9 cellular contexts compared by ENCODE assay signal in genomic region chr9:35618854-35619799, GRCh38. TPM values are rescaled to one million over a fixed set of nuclear protein-coding genes. Genes with fewer than 3 reads are reported as not detected.
DNase-seq lines count a peak whose midpoint lies in the region; ATAC-seq and TF ChIP-seq lines count a peak whose summit lies in the region.
"Had no signal": no experiment of that assay in that cellular context is flagged by ENCODE, and none has a peak within 500 bp of the region (broad histone marks: within the 10 kb centered on the region; RNA-seq: fewer than 3 reads in every experiment).

No MANE protein-coding gene starts in this region.

- H3K27ac ChIP-seq in esophagus muscularis mucosa (replicated peaks in 1 of 4): no peak overlapping the region
- H3K27ac ChIP-seq: cardiac muscle cell had no signal

- DNase-seq in GM13976 (ENCODE audit: low spot score) (peak; percentile 64), MV-4-11 (lab: John Stamatoyannopoulos, UW) (peak; percentile 99), anterior cingulate cortex (lab: John Stamatoyannopoulos, UW) (no peak), esophagus muscularis mucosa (ENCODE audit: extremely low spot score) (no peak), T-helper 9 cell (no peak)

- no peak for TF ChIP-seq CTCF in GM13976 (IDR thresholded peaks at IDR 0.05; ENCODE audit: borderline replicate concordance, control extremely low read depth, extremely low read depth, insufficient read depth, missing control alignments)
- no peak for TF ChIP-seq CTCF in esophagus muscularis mucosa (IDR thresholded peaks at IDR 0.05)

- intact Hi-C loops in esophagus muscularis mucosa (cut with DNase I): no loop called here

- in situ Hi-C loops in GM13976 (cut with MboI; ENCODE audit: low sequenced_read_pairs, unreplicated experiment): no loop called here

- no peaks in the 10 kb centered on the region for H3K36me3 ChIP-seq in esophagus muscularis mucosa
- H3K36me3 ChIP-seq: cardiac muscle cell had no signal

- WGBS in esophagus muscularis mucosa: 82% methylated on average over 17 of the region's 17 CpGs

- peak; percentile 48 for ATAC-seq in GM21723 (IDR thresholded peaks at IDR 0.05; ENCODE audit: unreplicated experiment)
- ATAC-seq in esophagus mucosa: peak; percentile 40
- no peak for ATAC-seq in SK-N-SH treated with all-trans-retinoic acid at 6 μM for 48 hours

- peaks cover 4 to 17% (median 13%) of the 10 kb centered on the region in 4 donors for H3K4me1 ChIP-seq in esophagus muscularis mucosa

- no peaks in the 10 kb centered on the region for H3K9me3 ChIP-seq in esophagus muscularis mucosa

- no peak for TF ChIP-seq POLR2A in esophagus muscularis mucosa (IDR thresholded peaks at IDR 0.05; ENCODE audit: low read depth)

- TF ChIP-seq EP300 in esophagus muscularis mucosa (IDR thresholded peaks at IDR 0.05): no peak

- no peaks in the 10 kb centered on the region for H3K27me3 ChIP-seq in esophagus muscularis mucosa

- no peak overlapping the region for H3K4me3 ChIP-seq in esophagus muscularis mucosa
- H3K4me3 ChIP-seq: cardiac muscle cell had no signal

TF ChIP-seq in SK-N-SH treated with all-trans-retinoic acid at 6 μM for 48 hours, 23 proteins besides CTCF, POLR2A, EP300 and RAD21:
- TF ChIP-seq SNAI2 (CRISPR knock-in tag; IDR thresholded peaks at IDR 0.05) (no peak), BACH2 (CRISPR knock-in tag; IDR thresholded peaks at IDR 0.05; ENCODE audit: borderline replicate concordance) (no peak), GLIS3 (CRISPR knock-in tag; IDR thresholded peaks at IDR 0.05) (no peak), ZFP30 (CRISPR knock-in tag; IDR thresholded peaks at IDR 0.05) (no peak), ZNF8 (CRISPR knock-in tag; IDR thresholded peaks at IDR 0.05) (no peak), POU6F1 (CRISPR knock-in tag; IDR thresholded peaks at IDR 0.05; ENCODE audit: borderline replicate concordance, low read depth) (no peak), CSRNP3 (CRISPR knock-in tag; IDR thresholded peaks at IDR 0.05) (no peak), ZNF70 (CRISPR knock-in tag; IDR thresholded peaks at IDR 0.05) (no peak), PPARA (CRISPR knock-in tag; IDR thresholded peaks at IDR 0.05; ENCODE audit: borderline replicate concordance) (no peak), ZC3H10 (CRISPR knock-in tag; IDR thresholded peaks at IDR 0.05) (no peak), TSHZ2 (CRISPR knock-in tag; IDR thresholded peaks at IDR 0.05) (no peak)
TF ChIP-seq in SK-N-SH treated with all-trans-retinoic acid at 6 μM for 48 hours: peak in this region for 0.

RNA-seq across cellular contexts. Expression of gene CD72, which starts 0.9 kb away (rescaled TPM):
- total RNA-seq in esophagus mucosa (0.52 TPM), esophagus muscularis mucosa (1 to 10 TPM in 2 of 4 donors, not detected in 2; 1.4 to 2.2 TPM)

RNA-seq across cellular contexts. Expression of gene TESK1, which starts 14.1 kb away (rescaled TPM):
- total RNA-seq in esophagus mucosa (9.5 TPM), esophagus muscularis mucosa (10 to 100 TPM; 48.2 to 80.6 (median 63.4) TPM)

RNA-seq across cellular contexts. Expression of gene SIT1, which starts 31.6 kb away (rescaled TPM):
- 0.44 TPM for total RNA-seq in esophagus mucosa
- total RNA-seq in esophagus muscularis mucosa: under 1 TPM in 3 of 4 donors, not detected in 1; 0.40 to 0.83 (median 0.83) TPM
- total RNA-seq: cardiac muscle cell had no signal

RNA-seq across cellular contexts. Expression of gene RMRP, which starts 38.7 kb away (rescaled TPM):
- total RNA-seq in esophagus mucosa (5,550 TPM), esophagus muscularis mucosa (1,000 to 10,000 TPM; 1,899 to 6,162 (median 2,510) TPM)

RNA-seq across cellular contexts. Expression of gene CCDC107, which starts 39.0 kb away (rescaled TPM):
- total RNA-seq in esophagus mucosa (7.9 TPM), esophagus muscularis mucosa (100 to 1,000 TPM in 2 of 4 donors, 10 to 100 TPM in 2; 68.4 to 117 (median 104) TPM)

Comparison
In these comparisons a context has a peak if more than half of its experiments do, and no peak if none do; other contexts are left out.
1. DNase-seq: peak in GM13976 (single experiment) and MV-4-11 (single experiment); none in anterior cingulate cortex (0 of 58), esophagus muscularis mucosa (single experiment) and T-helper 9 cell (single experiment).